ENCODE assay signal across 7 cellular contexts in the genomic region with DNA sequence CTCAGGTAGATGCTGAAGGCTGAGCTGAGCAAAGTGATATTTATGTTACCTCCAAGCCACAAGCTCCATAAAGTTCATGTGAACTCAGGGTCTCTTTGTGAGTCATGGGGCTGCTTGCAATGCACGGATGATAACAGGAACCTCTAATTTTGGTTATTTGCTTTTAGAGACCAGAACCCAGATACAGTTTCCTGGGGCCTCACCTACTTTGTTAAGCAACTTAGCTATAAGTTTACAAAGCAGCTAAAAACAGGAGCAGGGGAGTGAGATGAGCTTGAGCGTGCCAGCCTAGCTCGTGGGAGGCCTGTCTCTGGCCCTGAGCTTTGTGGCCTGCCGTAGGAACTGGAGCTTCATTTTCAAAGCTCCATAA. TPM values are rescaled to one million over a fixed set of nuclear protein-coding genes. Genes with fewer than 3 reads are reported as not detected.
DNase-seq lines count a peak whose midpoint lies in the region; ATAC-seq and TF ChIP-seq lines count a peak whose summit lies in the region.

No MANE protein-coding gene starts in this region.

- TF ChIP-seq POLR2A in heart left ventricle (IDR thresholded peaks at IDR 0.05): no peak

- H3K27ac ChIP-seq in heart left ventricle (peak overlapping the region in 7 of 12 donors; percentile 2 to 59 (median 38)), SK-N-SH (ENCODE audit: low read depth in 2 of 2, low read length in 1 of 2) (no peak overlapping the region)

- no peak overlapping the region for H3K9ac ChIP-seq in SK-N-SH

- H3K36me3 ChIP-seq in heart left ventricle: peaks cover 0 to 13% (median 7%) of the 10 kb centered on the region in 9 donors
- no peaks in the 10 kb centered on the region for H3K36me3 ChIP-seq in SK-N-SH (replicated peaks in 1 of 2; ENCODE audit: control insufficient read depth in 1 of 2, insufficient read depth in 2 of 2, low read length in 1 of 2)

- H3K9me3 ChIP-seq in heart left ventricle (no peaks in the 10 kb centered on the region), SK-N-SH (no peaks in the 10 kb centered on the region)

- POLR2A ChIA-PET in activated CD8-positive, alpha-beta T cell treated with anti-CD3 and anti-CD28 coated beads for 36 hours (lab: Charles Lee): interaction anchor here (0.9 to 3.7 kb wide), 23 partner anchors 10 to 209 kb away, joined by 3 to 50 read pairs (median 5); a partner anchor contains a TSS
- POLR2A ChIA-PET in SK-N-SH (lab: Yijun Ruan, JAX): no interaction called here

- peak; percentile 75 for DNase-seq in activated CD8-positive, alpha-beta T cell treated with anti-CD3 and anti-CD28 coated beads for 36 hours
- no peak for DNase-seq in heart left ventricle
- peak; percentile 3 for DNase-seq in stimulated activated CD8-positive, alpha-beta memory T cell treated with anti-CD3 and anti-CD28 coated beads, Interleukin-4, amount 100 ng/mL, for 24 hours (ENCODE audit: low read depth)
- DNase-seq in NCI-H82 treated with DMSO at 0.1 percent for 48 hours (lab: John Stamatoyannopoulos, UW; ENCODE audit: unreplicated experiment): no peak
- no peak for DNase-seq in SK-N-SH

- no peak overlapping the region for H3K4me2 ChIP-seq in SK-N-SH

- H3K27ac Mint-ChIP-seq in activated CD8-positive, alpha-beta T cell treated with anti-CD3 and anti-CD28 coated beads for 36 hours: peak overlapping the region; percentile 98

- no peaks in the 10 kb centered on the region for H3K9me2 ChIP-seq in SK-N-SH

- no peak for TF ChIP-seq CTCF in activated CD8-positive, alpha-beta T cell treated with anti-CD3 and anti-CD28 coated beads for 36 hours (IDR thresholded peaks at IDR 0.05)
- TF ChIP-seq CTCF in heart left ventricle (IDR thresholded peaks at IDR 0.05): no peak
- no peak for TF ChIP-seq CTCF in SK-N-SH (IDR thresholded peaks at IDR 0.05)

- H3K4me3 ChIP-seq in heart left ventricle: no peak overlapping the region
- no peak overlapping the region for H3K4me3 ChIP-seq in SK-N-SH (ENCODE audit: low read depth in 2 of 2, low read length in 1 of 2)

- peaks cover 3% of the 10 kb centered on the region; the same call in 1 of the 2 replicates for H3K79me2 ChIP-seq in SK-N-SH (ENCODE audit: insufficient read depth)

- H3F3A ChIP-seq in SK-N-SH (replicated peaks; ENCODE audit: insufficient read depth): peaks cover 4% of the 10 kb centered on the region

- CTCF ChIA-PET in activated CD8-positive, alpha-beta T cell treated with anti-CD3 and anti-CD28 coated beads for 36 hours (lab: Charles Lee): interaction anchor here (0.7 to 2.3 kb wide), 15 partner anchors 10 to 208 kb away, joined by 3 to 18 read pairs (median 6); a partner anchor contains a TSS
- CTCF ChIA-PET in SK-N-SH (lab: Yijun Ruan, JAX): interaction anchor here (1.3 kb wide), 1 partner anchor 115 kb away, joined by 5 read pairs; no protein-coding TSS in a partner anchor

- no peaks in the 10 kb centered on the region for H4K20me1 ChIP-seq in SK-N-SH (ENCODE audit: insufficient read depth)

- peaks cover 71% of the 10 kb centered on the region for H3K4me1 Mint-ChIP-seq in activated CD8-positive, alpha-beta T cell treated with anti-CD3 and anti-CD28 coated beads for 36 hours (ENCODE audit: low read depth)

- H3K9me3 Mint-ChIP-seq in activated CD8-positive, alpha-beta T cell treated with anti-CD3 and anti-CD28 coated beads for 36 hours: no peaks in the 10 kb centered on the region

- H3K4me3 Mint-ChIP-seq in activated CD8-positive, alpha-beta T cell treated with anti-CD3 and anti-CD28 coated beads for 36 hours: peak overlapping the region; percentile 65

- peak; percentile 55 for ATAC-seq in GM19463 (IDR thresholded peaks at IDR 0.05; ENCODE audit: unreplicated experiment)
- ATAC-seq in HG03378 (IDR thresholded peaks at IDR 0.05; ENCODE audit: unreplicated experiment): peak; percentile 41
- ATAC-seq in activated CD8-positive, alpha-beta T cell treated with anti-CD3 and anti-CD28 coated beads for 36 hours: peak; percentile 46
- peak in 3 of 4 donors; percentile 18 to 23 (median 20) for ATAC-seq in heart left ventricle

- no peak overlapping the region for H2AFZ ChIP-seq in SK-N-SH (ENCODE audit: low read depth)

- TF ChIP-seq EP300 in SK-N-SH (IDR thresholded peaks at IDR 0.05; ENCODE audit: borderline replicate concordance in 1 of 2, low read depth in 1 of 2, low read length in 1 of 2): no peak

- H3K4me1 ChIP-seq in heart left ventricle (peaks cover 0 to 48% (median 24%) of the 10 kb centered on the region in 12 donors), SK-N-SH (ENCODE audit: control insufficient read depth in 1 of 2, insufficient read depth in 2 of 2, low read depth in 1 of 2, low read length in 1 of 2) (peaks cover 0 to 5% of the 10 kb centered on the region in 2 experiments; a peak in 1 of 4 replicates)

- no peak for TF ChIP-seq RAD21 in SK-N-SH (IDR thresholded peaks at IDR 0.05; ENCODE audit: low read length)

- no peaks in the 10 kb centered on the region for H3K27me3 Mint-ChIP-seq in activated CD8-positive, alpha-beta T cell treated with anti-CD3 and anti-CD28 coated beads for 36 hours

- WGBS in heart left ventricle, 4 donors: 50 to 75% (median 55%) methylated on average over 4 of the region's 4 CpGs
- WGBS in SK-N-SH (ENCODE audit: low lambda C conversion rate): 83% methylated on average over 2 of the region's 4 CpGs

- intact Hi-C loops in activated CD8-positive, alpha-beta T cell treated with anti-CD3 and anti-CD28 coated beads for 36 hours (cut with micrococcal nuclease): loop anchor here (5.0 kb wide), 1 partner anchor 80 kb away; no protein-coding TSS in a partner anchor
- intact Hi-C loops in heart left ventricle (cut with DNase I): no loop called here

- H3K27me3 ChIP-seq in heart left ventricle: no peaks in the 10 kb centered on the region
- no peaks in the 10 kb centered on the region for H3K27me3 ChIP-seq in SK-N-SH (ENCODE audit: insufficient read depth)

- peaks cover 27% of the 10 kb centered on the region for H3K36me3 Mint-ChIP-seq in activated CD8-positive, alpha-beta T cell treated with anti-CD3 and anti-CD28 coated beads for 36 hours (ENCODE audit: low read depth)

TF ChIP-seq in SK-N-SH, 30 proteins besides CTCF, POLR2A, EP300 and RAD21 (continues in another document):
- TF ChIP-seq, protein P1, sequence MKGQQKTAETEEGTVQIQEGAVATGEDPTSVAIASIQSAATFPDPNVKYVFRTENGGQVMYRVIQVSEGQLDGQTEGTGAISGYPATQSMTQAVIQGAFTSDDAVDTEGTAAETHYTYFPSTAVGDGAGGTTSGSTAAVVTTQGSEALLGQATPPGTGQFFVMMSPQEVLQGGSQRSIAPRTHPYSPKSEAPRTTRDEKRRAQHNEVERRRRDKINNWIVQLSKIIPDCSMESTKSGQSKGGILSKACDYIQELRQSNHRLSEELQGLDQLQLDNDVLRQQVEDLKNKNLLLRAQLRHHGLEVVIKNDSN (IDR thresholded peaks at IDR 0.05; ENCODE audit: borderline replicate concordance, low read depth): no peak
- no peak for TF ChIP-seq POLR2AphosphoS5 (IDR thresholded peaks at IDR 0.05; ENCODE audit: low read depth, low read length)
- TF ChIP-seq, protein P2, sequence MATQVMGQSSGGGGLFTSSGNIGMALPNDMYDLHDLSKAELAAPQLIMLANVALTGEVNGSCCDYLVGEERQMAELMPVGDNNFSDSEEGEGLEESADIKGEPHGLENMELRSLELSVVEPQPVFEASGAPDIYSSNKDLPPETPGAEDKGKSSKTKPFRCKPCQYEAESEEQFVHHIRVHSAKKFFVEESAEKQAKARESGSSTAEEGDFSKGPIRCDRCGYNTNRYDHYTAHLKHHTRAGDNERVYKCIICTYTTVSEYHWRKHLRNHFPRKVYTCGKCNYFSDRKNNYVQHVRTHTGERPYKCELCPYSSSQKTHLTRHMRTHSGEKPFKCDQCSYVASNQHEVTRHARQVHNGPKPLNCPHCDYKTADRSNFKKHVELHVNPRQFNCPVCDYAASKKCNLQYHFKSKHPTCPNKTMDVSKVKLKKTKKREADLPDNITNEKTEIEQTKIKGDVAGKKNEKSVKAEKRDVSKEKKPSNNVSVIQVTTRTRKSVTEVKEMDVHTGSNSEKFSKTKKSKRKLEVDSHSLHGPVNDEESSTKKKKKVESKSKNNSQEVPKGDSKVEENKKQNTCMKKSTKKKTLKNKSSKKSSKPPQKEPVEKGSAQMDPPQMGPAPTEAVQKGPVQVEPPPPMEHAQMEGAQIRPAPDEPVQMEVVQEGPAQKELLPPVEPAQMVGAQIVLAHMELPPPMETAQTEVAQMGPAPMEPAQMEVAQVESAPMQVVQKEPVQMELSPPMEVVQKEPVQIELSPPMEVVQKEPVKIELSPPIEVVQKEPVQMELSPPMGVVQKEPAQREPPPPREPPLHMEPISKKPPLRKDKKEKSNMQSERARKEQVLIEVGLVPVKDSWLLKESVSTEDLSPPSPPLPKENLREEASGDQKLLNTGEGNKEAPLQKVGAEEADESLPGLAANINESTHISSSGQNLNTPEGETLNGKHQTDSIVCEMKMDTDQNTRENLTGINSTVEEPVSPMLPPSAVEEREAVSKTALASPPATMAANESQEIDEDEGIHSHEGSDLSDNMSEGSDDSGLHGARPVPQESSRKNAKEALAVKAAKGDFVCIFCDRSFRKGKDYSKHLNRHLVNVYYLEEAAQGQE (IDR thresholded peaks at IDR 0.05; ENCODE audit: low read depth, low read length): no peak
- no peak for TF ChIP-seq FOXJ3 (CRISPR knock-in tag; IDR thresholded peaks at IDR 0.05)
- no peak for TF ChIP-seq MXI1 (IDR thresholded peaks at IDR 0.05; ENCODE audit: low read depth, low read length)
- TF ChIP-seq JUND (IDR thresholded peaks at IDR 0.05): no peak
- no peak for TF ChIP-seq ELF1 (IDR thresholded peaks at IDR 0.05)
- TF ChIP-seq TEAD4 (IDR thresholded peaks at IDR 0.05; ENCODE audit: borderline replicate concordance, insufficient read depth): no peak
- no peak for TF ChIP-seq NFIC (IDR thresholded peaks at IDR 0.05; ENCODE audit: borderline replicate concordance)
- TF ChIP-seq RXRA (IDR thresholded peaks at IDR 0.05; ENCODE audit: borderline replicate concordance, low read depth): no peak

RNA-seq across cellular contexts. Expression of a gene that starts 29.2 kb away (rescaled TPM):
- 10 to 100 TPM; 87.1 to 92.9 TPM for total RNA-seq in activated CD8-positive, alpha-beta T cell treated with anti-CD3 and anti-CD28 coated beads for 36 hours
- total RNA-seq in heart left ventricle: 100 to 1,000 TPM in 3 of 9 donors, 10 to 100 TPM in 6; 49.1 to 109 (median 73.0) TPM
- polyA plus RNA-seq in heart left ventricle (100 to 1,000 TPM in 1 of 2 donors, 10 to 100 TPM in 1; 39.4 to 115 TPM), SK-N-SH (2012; rRNA removed) (7.4 and 7.5 TPM in 2 replicates)
- polyA plus RNA-seq in SK-N-SH (2012; cell fraction: cytosol; rRNA removed): 4.0 and 6.2 TPM in 2 replicates
- polyA plus RNA-seq in SK-N-SH (2012; cell fraction: nucleus; rRNA removed): 15.2 and 16.5 TPM in 2 replicates

RNA-seq across cellular contexts. Expression of a gene that starts 52.7 kb away (rescaled TPM):
- 1 to 10 TPM; 2.3 to 2.7 TPM for total RNA-seq in activated CD8-positive, alpha-beta T cell treated with anti-CD3 and anti-CD28 coated beads for 36 hours
- total RNA-seq in heart left ventricle: 1 to 10 TPM in 4 of 9 donors, under 1 TPM in 5; 0.48 to 4.4 (median 1.00) TPM
- 1 to 10 TPM in 1 of 2 donors, not detected in 1; 1.7 TPM for polyA plus RNA-seq in heart left ventricle
- not detected in 2 replicates for polyA plus RNA-seq in SK-N-SH (2012; rRNA removed)
- not detected in 2 replicates for polyA plus RNA-seq in SK-N-SH (2012; cell fraction: cytosol; rRNA removed)
- not detected in 2 replicates for polyA plus RNA-seq in SK-N-SH (2012; cell fraction: nucleus; rRNA removed)

Comparison
In these comparisons a context has a peak if more than half of its experiments do, and no peak if none do; other contexts are left out.
1. DNase-seq: peak in activated CD8-positive, alpha-beta T cell treated with anti-CD3 and anti-CD28 coated beads for 36 hours (single experiment) and stimulated activated CD8-positive, alpha-beta memory T cell treated with anti-CD3 and anti-CD28 coated beads, Interleukin-4, amount 100 ng/mL, for 24 hours (single experiment); none in heart left ventricle (0 of 5), NCI-H82 treated with DMSO at 0.1 percent for 48 hours (single experiment) and SK-N-SH (single experiment).
2. H3K27ac ChIP-seq: peak in heart left ventricle (7 of 12); none in SK-N-SH (0 of 2).
3. Peak in every context shown above with its lines, with median percentiles within 50 percentile points of each other: ATAC-seq.